ENCODE assay signal across 22 cellular contexts in the genomic region with DNA sequence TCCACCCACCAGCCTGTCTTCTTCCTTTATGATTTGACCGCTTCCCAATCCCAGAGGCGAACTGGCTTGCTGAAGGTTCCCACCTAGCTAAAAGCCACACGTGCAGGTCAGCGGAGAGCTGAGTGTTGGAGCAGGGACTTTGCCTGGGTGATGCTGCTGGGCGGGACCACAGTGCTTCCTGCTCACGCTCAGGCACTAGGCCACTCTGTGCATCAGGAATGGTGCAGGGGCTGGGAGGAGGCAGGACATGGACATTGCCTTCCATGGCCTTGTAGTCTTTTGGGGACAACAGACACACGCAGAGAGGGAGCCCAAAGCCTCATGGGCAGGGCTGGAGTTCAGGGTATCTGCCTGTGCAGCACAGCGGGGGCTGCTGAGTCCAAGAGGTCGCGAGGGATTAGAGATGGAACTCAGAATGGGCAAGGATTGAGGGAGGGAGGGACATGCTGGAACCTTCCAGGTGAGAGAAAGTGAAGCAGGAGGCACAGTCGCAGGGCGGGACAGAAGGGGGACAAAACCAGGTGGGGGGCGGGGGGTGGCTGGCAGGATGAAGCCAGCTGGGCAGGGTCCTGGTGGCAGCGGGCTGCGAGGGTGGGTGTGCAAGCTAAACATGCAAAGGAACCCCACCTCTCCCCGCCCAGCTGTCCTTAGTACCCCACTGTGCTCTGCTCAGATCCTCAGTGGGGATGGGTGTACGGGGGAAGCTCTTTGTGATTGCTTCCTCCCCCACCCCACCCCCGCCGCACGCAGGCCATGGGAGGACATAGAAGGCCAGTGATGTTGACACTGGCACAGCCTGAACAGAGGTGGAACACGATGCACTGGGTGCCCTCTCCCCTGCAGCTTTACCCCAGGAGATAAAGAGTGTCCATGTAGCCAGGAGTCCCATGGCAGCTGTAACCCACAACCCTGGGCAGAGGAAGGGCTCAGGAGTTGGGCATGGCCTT.
"Had no signal": no experiment of that assay in that cellular context is flagged by ENCODE, and none has a peak within 500 bp of the region (broad histone marks: within the 10 kb centered on the region; RNA-seq: fewer than 3 reads in every experiment).

No MANE protein-coding gene starts in this region.

- H3K27me3 ChIP-seq: foreskin keratinocyte, hepatocyte, pancreas, sigmoid colon, tibial artery had no signal

- H3K4me1 ChIP-seq: pancreas, sigmoid colon, tibial artery had no signal

- H3K27ac Mint-ChIP-seq: activated CD4-positive, alpha-beta T cell treated with anti-CD3 and anti-CD28 coated beads, Interleukin-2, amount 10 ng/mL, durations not matched to agents 7 days and 5 days; activated naive CD4-positive, alpha-beta T cell treated with anti-CD3 and anti-CD28 coated beads for 36 hours; T-helper 2 cell treated with Interferon-gamma antibody and Interleukin-4, amounts not matched to agents 5 μg/mL and 100 μg/mL, for 36 hours had no signal

- H3K4me3 Mint-ChIP-seq: activated CD4-positive, alpha-beta T cell treated with anti-CD3 and anti-CD28 coated beads, Interleukin-2, amount 10 ng/mL, durations not matched to agents 7 days and 5 days; activated naive CD4-positive, alpha-beta T cell treated with anti-CD3 and anti-CD28 coated beads for 36 hours; activated T-cell treated with anti-CD3 and anti-CD28 coated beads, Interleukin-2, amount 50 U/mL, for 4 hours; brain; T-helper 2 cell treated with Interferon-gamma antibody and Interleukin-4, amounts not matched to agents 5 μg/mL and 100 μg/mL, for 36 hours had no signal

- H3K27ac ChIP-seq: hepatocyte, pancreas, sigmoid colon, spleen, tibial artery had no signal

- DNase-seq: activated CD4-positive, alpha-beta T cell treated with anti-CD3 and anti-CD28 coated beads, Interleukin-2, amount 10 ng/mL, durations not matched to agents 7 days and 5 days; activated CD8-positive, alpha-beta memory T cell treated with anti-CD3 and anti-CD28 coated beads, Interleukin-2, amount 50 U/mL, for 4 hours; activated naive CD4-positive, alpha-beta T cell treated with anti-CD3 and anti-CD28 coated beads for 36 hours; activated T-cell treated with anti-CD3 and anti-CD28 coated beads, Interleukin-2, amount 50 U/mL, for 4 hours; anterior cingulate cortex; central memory CD4-positive, alpha-beta T cell; foreskin keratinocyte; midbrain; pancreas; sigmoid colon; spleen; stimulated activated CD4-positive, alpha-beta T cell treated with anti-CD3 and anti-CD28 coated beads, Interleukin-4, amount 100 ng/mL, for 4 hours; stimulated activated naive CD4-positive, alpha-beta T cell; substantia nigra; tibial artery had no signal

- H3K79me2 ChIP-seq: hepatocyte had no signal

- H3K9me3 ChIP-seq: pancreas, sigmoid colon, spleen, tibial artery had no signal

- H3K4me1 Mint-ChIP-seq: activated CD4-positive, alpha-beta T cell treated with anti-CD3 and anti-CD28 coated beads, Interleukin-2, amount 10 ng/mL, durations not matched to agents 7 days and 5 days had no signal

- H3K36me3 ChIP-seq: pancreas, sigmoid colon, spleen, tibial artery had no signal

- H3K4me2 ChIP-seq: hepatocyte had no signal

- H3K36me3 Mint-ChIP-seq: brain had no signal

- H3K4me3 ChIP-seq: hepatocyte, pancreas, sigmoid colon, spleen, tibial artery had no signal

- H3K9me3 Mint-ChIP-seq: activated CD4-positive, alpha-beta T cell treated with anti-CD3 and anti-CD28 coated beads, Interleukin-2, amount 10 ng/mL, durations not matched to agents 7 days and 5 days; activated naive CD4-positive, alpha-beta T cell treated with anti-CD3 and anti-CD28 coated beads for 36 hours; activated T-cell treated with anti-CD3 and anti-CD28 coated beads, Interleukin-2, amount 50 U/mL, for 4 hours; T-helper 2 cell treated with Interferon-gamma antibody and Interleukin-4, amounts not matched to agents 5 μg/mL and 100 μg/mL, for 36 hours had no signal

- ATAC-seq: activated CD4-positive, CD25-positive, alpha-beta regulatory T cell treated with anti-CD3 and anti-CD28 coated beads, Interleukin-2, amount 50 U/mL, for 24 hours; activated T-cell treated with anti-CD3 and anti-CD28 coated beads, Interleukin-2, amount 50 U/mL, for 4 hours; pancreas had no signal

- H2AFZ ChIP-seq: hepatocyte had no signal

- FAIRE-seq: colon, islet of Langerhans, pancreas, urothelium cell line had no signal
